In the genomic region with DNA sequence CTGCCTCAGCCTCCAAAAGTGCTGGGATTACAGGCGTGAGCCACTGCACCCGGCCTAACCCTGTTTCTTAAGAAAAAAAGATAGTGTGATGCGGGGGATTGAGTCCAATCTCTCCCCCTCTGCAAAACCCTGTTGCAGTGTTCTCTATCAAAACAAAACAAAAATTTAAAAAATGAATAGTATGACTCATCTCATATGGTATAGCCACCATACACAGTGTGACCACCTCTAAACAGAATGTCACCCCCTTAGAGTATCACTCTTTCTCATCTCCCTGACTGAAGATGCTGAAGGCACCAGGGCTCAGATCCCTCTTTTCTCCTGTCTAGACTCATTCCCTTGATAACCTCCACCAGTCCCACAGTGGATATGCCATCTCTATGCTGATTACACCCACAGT, we compare ENCODE assay signal across 18 cellular contexts. TPM values are rescaled to one million over a fixed set of nuclear protein-coding genes. Genes with fewer than 3 reads are reported as not detected.
A peak's percentile ranks its signal among the peaks of the same experiment; 100 is the strongest.
DNase-seq lines count a peak whose midpoint lies in the region; ATAC-seq and TF ChIP-seq lines count a peak whose summit lies in the region.
"Had no signal": no experiment of that assay in that cellular context is flagged by ENCODE, and none has a peak within 500 bp of the region (broad histone marks: within the 10 kb centered on the region; RNA-seq: fewer than 3 reads in every experiment).

No MANE protein-coding gene starts in this region.

- H3K79me2 ChIP-seq in neural progenitor cell (ENCODE audit: low read depth) = no peaks in the 10 kb centered on the region

- no peaks in the 10 kb centered on the region for H3K9me3 Mint-ChIP-seq in activated CD8-positive, alpha-beta T cell treated with anti-CD3 and anti-CD28 coated beads for 36 hours
- no peaks in the 10 kb centered on the region for H3K9me3 Mint-ChIP-seq in activated CD8-positive, alpha-beta T cell treated with anti-CD3 and anti-CD28 coated beads, Interleukin-2, amount 10 ng/mL, durations not matched to agents 7 days and 5 days (ENCODE audit: insufficient read depth)
- H3K9me3 Mint-ChIP-seq in natural killer cell treated with Interleukin-12 subunit alpha and Interleukin-12 subunit beta and Interleukin-15 and Interleukin-18, amount 100 ng/mL, for 72 hours = no peaks in the 10 kb centered on the region
- H3K9me3 Mint-ChIP-seq in natural killer cell (no peaks in the 10 kb centered on the region), neural progenitor cell (no peaks in the 10 kb centered on the region)

- H3K36me3 Mint-ChIP-seq in activated CD8-positive, alpha-beta T cell treated with anti-CD3 and anti-CD28 coated beads for 36 hours (ENCODE audit: low read depth) = no peaks in the 10 kb centered on the region
- no peaks in the 10 kb centered on the region for H3K36me3 Mint-ChIP-seq in activated CD8-positive, alpha-beta T cell treated with anti-CD3 and anti-CD28 coated beads, Interleukin-2, amount 10 ng/mL, durations not matched to agents 7 days and 5 days (ENCODE audit: low read depth)
- H3K36me3 Mint-ChIP-seq in natural killer cell treated with Interleukin-12 subunit alpha and Interleukin-12 subunit beta and Interleukin-15 and Interleukin-18, amount 100 ng/mL, for 72 hours = no peaks in the 10 kb centered on the region
- H3K36me3 Mint-ChIP-seq in natural killer cell (no peaks in the 10 kb centered on the region), neural progenitor cell (no peaks in the 10 kb centered on the region)

- H3K36me3 ChIP-seq in neural progenitor cell = no peaks in the 10 kb centered on the region
- H3K36me3 ChIP-seq: BE2C had no signal

- ATAC-seq in activated CD8-positive, alpha-beta T cell treated with anti-CD3 and anti-CD28 coated beads for 36 hours = peak; percentile 84
- ATAC-seq in activated CD8-positive, alpha-beta T cell treated with anti-CD3 and anti-CD28 coated beads, Interleukin-2, amount 10 ng/mL, durations not matched to agents 7 days and 5 days = no peak
- ATAC-seq in natural killer cell treated with Interleukin-12 subunit alpha and Interleukin-12 subunit beta and Interleukin-15 and Interleukin-18, amount 100 ng/mL, for 72 hours = peak; percentile 64 to 77
- ATAC-seq in natural killer cell = no peak
- ATAC-seq in HG03457 (IDR thresholded peaks at IDR 0.05; ENCODE audit: unreplicated experiment) = no peak
- ATAC-seq: HCT116, Panc1 had no signal

- H3K4me2 ChIP-seq in neural progenitor cell = no peak overlapping the region

- no peak overlapping the region for H3K27ac Mint-ChIP-seq in activated CD8-positive, alpha-beta T cell treated with anti-CD3 and anti-CD28 coated beads for 36 hours
- H3K27ac Mint-ChIP-seq in activated CD8-positive, alpha-beta T cell treated with anti-CD3 and anti-CD28 coated beads, Interleukin-2, amount 10 ng/mL, durations not matched to agents 7 days and 5 days = no peak overlapping the region
- H3K27ac Mint-ChIP-seq in natural killer cell treated with Interleukin-12 subunit alpha and Interleukin-12 subunit beta and Interleukin-15 and Interleukin-18, amount 100 ng/mL, for 72 hours = peak overlapping the region in 1 of 2 donors; percentile 44
- H3K27ac Mint-ChIP-seq in natural killer cell (no peak overlapping the region), neural progenitor cell (peak overlapping the region; percentile 64)

- no peak for DNase-seq in activated CD8-positive, alpha-beta T cell treated with anti-CD3 and anti-CD28 coated beads for 36 hours
- no peak for DNase-seq in activated CD8-positive, alpha-beta T cell treated with anti-CD3 and anti-CD28 coated beads, Interleukin-2, amount 10 ng/mL, durations not matched to agents 7 days and 5 days
- no peak for DNase-seq in natural killer cell treated with Interleukin-12 subunit alpha and Interleukin-12 subunit beta and Interleukin-15 and Interleukin-18, amount 100 ng/mL, for 72 hours (ENCODE audit: low spot score)
- DNase-seq in natural killer cell = no peak
- no peak for DNase-seq in neural progenitor cell (ENCODE audit: low spot score)
- no peak for DNase-seq in pons (ENCODE audit: low spot score)
- DNase-seq: BE2C, DMS53, EL, Kasumi-1, NCI-H1694, NCI-H2081 treated with DMSO at 0.1 percent for 48 hours, NCI-H2171 treated with DMSO at 0.1 percent for 48 hours, NCI-H524 treated with DMSO at 0.1 percent for 48 hours, NCI-H82 had no signal

- no peak for TF ChIP-seq CTCF in activated CD8-positive, alpha-beta T cell treated with anti-CD3 and anti-CD28 coated beads for 36 hours (IDR thresholded peaks at IDR 0.05)
- TF ChIP-seq CTCF in natural killer cell (IDR thresholded peaks at IDR 0.05) (no peak), neural progenitor cell (IDR thresholded peaks at IDR 0.05) (no peak)

- H3K4me3 Mint-ChIP-seq in activated CD8-positive, alpha-beta T cell treated with anti-CD3 and anti-CD28 coated beads for 36 hours = no peak overlapping the region
- no peak overlapping the region for H3K4me3 Mint-ChIP-seq in activated CD8-positive, alpha-beta T cell treated with anti-CD3 and anti-CD28 coated beads, Interleukin-2, amount 10 ng/mL, durations not matched to agents 7 days and 5 days
- no peak overlapping the region for H3K4me3 Mint-ChIP-seq in natural killer cell treated with Interleukin-12 subunit alpha and Interleukin-12 subunit beta and Interleukin-15 and Interleukin-18, amount 100 ng/mL, for 72 hours
- H3K4me3 Mint-ChIP-seq in natural killer cell = no peak overlapping the region
- H3K4me3 Mint-ChIP-seq in neural progenitor cell = peak overlapping the region; percentile 44

- no peak overlapping the region for H2AFZ ChIP-seq in neural progenitor cell (replicated peaks)

- H3F3A ChIP-seq in neural progenitor cell (ENCODE audit: low read depth) = peaks cover 15% of the 10 kb centered on the region

- peaks cover 4% of the 10 kb centered on the region for H3K4me1 Mint-ChIP-seq in activated CD8-positive, alpha-beta T cell treated with anti-CD3 and anti-CD28 coated beads for 36 hours (ENCODE audit: low read depth)
- H3K4me1 Mint-ChIP-seq in activated CD8-positive, alpha-beta T cell treated with anti-CD3 and anti-CD28 coated beads, Interleukin-2, amount 10 ng/mL, durations not matched to agents 7 days and 5 days (ENCODE audit: low read depth) = peaks cover under 1% of the 10 kb centered on the region
- H3K4me1 Mint-ChIP-seq in natural killer cell treated with Interleukin-12 subunit alpha and Interleukin-12 subunit beta and Interleukin-15 and Interleukin-18, amount 100 ng/mL, for 72 hours (ENCODE audit: low read depth in 2 of 2) = peaks cover under 1 to 4% of the 10 kb centered on the region in 2 donors
- H3K4me1 Mint-ChIP-seq in natural killer cell (no peaks in the 10 kb centered on the region), neural progenitor cell (peaks cover 8% of the 10 kb centered on the region)

- H3K27me3 ChIP-seq in neural progenitor cell = no peaks in the 10 kb centered on the region
- H3K27me3 ChIP-seq: BE2C had no signal

- H3K27ac ChIP-seq in neural progenitor cell = no peak overlapping the region

- POLR2A ChIA-PET in activated CD8-positive, alpha-beta T cell treated with anti-CD3 and anti-CD28 coated beads for 36 hours (lab: Charles Lee) = interaction anchor here (0.9 to 1.0 kb wide), 2 partner anchors 17 to 18 kb away, joined by 3 read pairs; no protein-coding TSS in a partner anchor
- POLR2A ChIA-PET in activated CD8-positive, alpha-beta T cell treated with anti-CD3 and anti-CD28 coated beads, Interleukin-2, amount 10 ng/mL, durations not matched to agents 7 days and 5 days (lab: Charles Lee) = no interaction called here

- H4K20me1 ChIP-seq in neural progenitor cell (ENCODE audit: low read depth) = no peaks in the 10 kb centered on the region

- H3K9me3 ChIP-seq in neural progenitor cell (ENCODE audit: low read depth) = no peaks in the 10 kb centered on the region
- H3K9me3 ChIP-seq: BE2C had no signal

- H3K4me3 ChIP-seq in neural progenitor cell = no peak overlapping the region

- CTCF ChIA-PET in activated CD8-positive, alpha-beta T cell treated with anti-CD3 and anti-CD28 coated beads for 36 hours (lab: Charles Lee) = interaction anchor here (0.8 to 1.8 kb wide), 3 partner anchors 18 to 129 kb away, joined by 3 to 9 read pairs (median 4); no protein-coding TSS in a partner anchor
- CTCF ChIA-PET in activated CD8-positive, alpha-beta T cell treated with anti-CD3 and anti-CD28 coated beads, Interleukin-2, amount 10 ng/mL, durations not matched to agents 7 days and 5 days (lab: Charles Lee) = no interaction called here

- intact Hi-C loops in activated CD8-positive, alpha-beta T cell treated with anti-CD3 and anti-CD28 coated beads for 36 hours (cut with micrococcal nuclease) = no loop called here
- intact Hi-C loops in natural killer cell (cut with micrococcal nuclease) = no loop called here

- peaks cover 9% of the 10 kb centered on the region for H3K4me1 ChIP-seq in neural progenitor cell
- H3K4me1 ChIP-seq: BE2C had no signal

- peaks cover under 1% of the 10 kb centered on the region for H3K27me3 Mint-ChIP-seq in activated CD8-positive, alpha-beta T cell treated with anti-CD3 and anti-CD28 coated beads for 36 hours
- H3K27me3 Mint-ChIP-seq in activated CD8-positive, alpha-beta T cell treated with anti-CD3 and anti-CD28 coated beads, Interleukin-2, amount 10 ng/mL, durations not matched to agents 7 days and 5 days (ENCODE audit: low read depth) = peaks cover 4% of the 10 kb centered on the region
- peaks cover 0 to 4% of the 10 kb centered on the region in 2 donors for H3K27me3 Mint-ChIP-seq in natural killer cell treated with Interleukin-12 subunit alpha and Interleukin-12 subunit beta and Interleukin-15 and Interleukin-18, amount 100 ng/mL, for 72 hours
- H3K27me3 Mint-ChIP-seq in natural killer cell (ENCODE audit: low read depth in 2 of 2) = peaks cover 0 to 4% of the 10 kb centered on the region in 2 donors
- peaks cover 10% of the 10 kb centered on the region for H3K27me3 Mint-ChIP-seq in neural progenitor cell (ENCODE audit: insufficient read depth, low read depth)

- H3K9ac ChIP-seq in neural progenitor cell = no peak overlapping the region

RNA-seq across cellular contexts. Expression of a gene that starts 6.8 kb away (rescaled TPM):
- total RNA-seq in activated CD8-positive, alpha-beta T cell treated with anti-CD3 and anti-CD28 coated beads for 36 hours = 10 to 100 TPM; 60.0 to 69.2 TPM
- total RNA-seq in activated CD8-positive, alpha-beta T cell treated with anti-CD3 and anti-CD28 coated beads, Interleukin-2, amount 10 ng/mL, durations not matched to agents 7 days and 5 days = 10 to 100 TPM; 49.9 to 54.5 TPM
- 10 to 100 TPM; 29.5 to 47.8 TPM for total RNA-seq in natural killer cell treated with Interleukin-12 subunit alpha and Interleukin-12 subunit beta and Interleukin-15 and Interleukin-18, amount 100 ng/mL, for 72 hours
- 100 to 1,000 TPM in 1 of 3 donors, 10 to 100 TPM in 2; 58.3 to 115 (median 75.6) TPM for total RNA-seq in natural killer cell
- 43.1 and 94.8 TPM in 2 replicates for total RNA-seq in neural progenitor cell (ENCODE audit: low replicate concordance)

RNA-seq across cellular contexts. Expression of a gene that starts 7.3 kb away (rescaled TPM):
- total RNA-seq in activated CD8-positive, alpha-beta T cell treated with anti-CD3 and anti-CD28 coated beads for 36 hours = 10 to 100 TPM; 60.7 to 65.6 TPM
- 10 to 100 TPM; 73.1 to 83.8 TPM for total RNA-seq in activated CD8-positive, alpha-beta T cell treated with anti-CD3 and anti-CD28 coated beads, Interleukin-2, amount 10 ng/mL, durations not matched to agents 7 days and 5 days
- 100 to 1,000 TPM; 110 to 115 TPM for total RNA-seq in natural killer cell treated with Interleukin-12 subunit alpha and Interleukin-12 subunit beta and Interleukin-15 and Interleukin-18, amount 100 ng/mL, for 72 hours
- total RNA-seq in natural killer cell (100 to 1,000 TPM in 2 of 3 donors, 10 to 100 TPM in 1; 95.4 to 121 (median 108) TPM), neural progenitor cell (ENCODE audit: low replicate concordance) (5.2 and 28.1 TPM in 2 replicates)

RNA-seq across cellular contexts. Expression of a gene that starts 19.4 kb away (rescaled TPM):
- total RNA-seq in activated CD8-positive, alpha-beta T cell treated with anti-CD3 and anti-CD28 coated beads for 36 hours = 10 to 100 TPM; 30.5 to 31.7 TPM
- total RNA-seq in activated CD8-positive, alpha-beta T cell treated with anti-CD3 and anti-CD28 coated beads, Interleukin-2, amount 10 ng/mL, durations not matched to agents 7 days and 5 days = 10 to 100 TPM; 48.2 to 49.0 TPM
- total RNA-seq in natural killer cell treated with Interleukin-12 subunit alpha and Interleukin-12 subunit beta and Interleukin-15 and Interleukin-18, amount 100 ng/mL, for 72 hours = 10 to 100 TPM; 51.1 to 52.8 TPM
- total RNA-seq in natural killer cell (10 to 100 TPM; 42.5 to 52.1 (median 44.1) TPM), neural progenitor cell (ENCODE audit: low replicate concordance) (22.5 and 41.3 TPM in 2 replicates)

RNA-seq across cellular contexts. Expression of a gene that starts 40.2 kb away (rescaled TPM):
- total RNA-seq in activated CD8-positive, alpha-beta T cell treated with anti-CD3 and anti-CD28 coated beads for 36 hours = under 1 TPM; 0.38 to 0.49 TPM
- under 1 TPM; 0.44 to 0.55 TPM for total RNA-seq in activated CD8-positive, alpha-beta T cell treated with anti-CD3 and anti-CD28 coated beads, Interleukin-2, amount 10 ng/mL, durations not matched to agents 7 days and 5 days
- 1 to 10 TPM in 1 of 2 donors, under 1 TPM in 1; 0.64 to 1.0 TPM for total RNA-seq in natural killer cell treated with Interleukin-12 subunit alpha and Interleukin-12 subunit beta and Interleukin-15 and Interleukin-18, amount 100 ng/mL, for 72 hours
- total RNA-seq in natural killer cell (not detected), neural progenitor cell (ENCODE audit: low replicate concordance) (1.0 TPM in 2 replicates)

RNA-seq across cellular contexts. Expression of a gene that starts 40.7 kb away (rescaled TPM):
- 10 to 100 TPM; 39.1 to 42.4 TPM for total RNA-seq in activated CD8-positive, alpha-beta T cell treated with anti-CD3 and anti-CD28 coated beads for 36 hours
- total RNA-seq in activated CD8-positive, alpha-beta T cell treated with anti-CD3 and anti-CD28 coated beads, Interleukin-2, amount 10 ng/mL, durations not matched to agents 7 days and 5 days = 10 to 100 TPM; 48.2 to 52.7 TPM
- 10 to 100 TPM; 16.9 to 40.2 TPM for total RNA-seq in natural killer cell treated with Interleukin-12 subunit alpha and Interleukin-12 subunit beta and Interleukin-15 and Interleukin-18, amount 100 ng/mL, for 72 hours
- total RNA-seq in natural killer cell (1 to 10 TPM; 6.1 to 8.9 (median 7.9) TPM), neural progenitor cell (ENCODE audit: low replicate concordance) (63.2 and 106 TPM in 2 replicates)

Comparison
In these comparisons a context has a peak if more than half of its experiments do, and no peak if none do; other contexts are left out.
1. ATAC-seq: peak in activated CD8-positive, alpha-beta T cell treated with anti-CD3 and anti-CD28 coated beads for 36 hours (single experiment) and natural killer cell treated with Interleukin-12 subunit alpha and Interleukin-12 subunit beta and Interleukin-15 and Interleukin-18, amount 100 ng/mL, for 72 hours (2 of 2); none in activated CD8-positive, alpha-beta T cell treated with anti-CD3 and anti-CD28 coated beads, Interleukin-2, amount 10 ng/mL, durations not matched to agents 7 days and 5 days (single experiment), natural killer cell (0 of 3) and HG03457 (single experiment).